9 cellular contexts compared by ENCODE assay signal in the genomic region with DNA sequence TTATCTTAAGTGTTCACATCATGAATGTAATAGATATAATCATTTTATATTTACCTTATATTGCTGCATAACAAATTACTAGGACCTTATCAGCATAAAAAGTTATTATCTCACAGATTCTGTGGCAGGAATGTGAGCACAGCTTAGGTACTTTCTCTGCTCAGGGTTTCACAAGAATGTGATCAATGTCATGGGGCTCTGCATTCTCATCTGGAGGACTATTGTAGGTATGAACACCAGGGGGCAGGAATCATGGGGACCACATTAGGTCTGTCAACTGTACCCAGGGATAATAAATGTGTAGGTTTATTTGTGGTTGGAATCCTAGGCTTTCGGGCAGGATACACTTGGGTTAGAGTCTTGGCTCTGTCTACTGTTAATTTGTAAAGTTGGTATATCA.
DNase-seq lines count a peak whose midpoint lies in the region; ATAC-seq and TF ChIP-seq lines count a peak whose summit lies in the region.
"Had no signal": no experiment of that assay in that cellular context is flagged by ENCODE, and none has a peak within 500 bp of the region (broad histone marks: within the 10 kb centered on the region; RNA-seq: fewer than 3 reads in every experiment).

No MANE protein-coding gene starts in this region.

- intact Hi-C loops in PC-3 (cut with micrococcal nuclease) (no loop called here), prostate gland (cut with DNase I) (no loop called here)

- H3K9me3 ChIP-seq in PC-3 (ENCODE audit: low read length) (no peaks in the 10 kb centered on the region), liver (ENCODE audit: control insufficient read depth in 4 of 4, low read length in 3 of 4) (no peaks in the 10 kb centered on the region), prostate gland (no peaks in the 10 kb centered on the region)

- TF ChIP-seq CTCF in PC-3 (conservative IDR thresholded peaks at IDR 0.05; ENCODE audit: low read depth, low read length) (peak; percentile 17; the same call in 1 of the 2 replicates), liver (IDR thresholded peaks at IDR 0.05; ENCODE audit: low read depth, low read length, missing input control) (peak; percentile 8), prostate gland (IDR thresholded peaks at IDR 0.05) (no peak)

- peak; percentile 5 for DNase-seq in PC-3
- no peak for DNase-seq in prostate gland (ENCODE audit: low spot score)
- DNase-seq in NCI-H1694 treated with DMSO at 0.1 percent for 48 hours (lab: John Stamatoyannopoulos, UW) = no peak
- no peak for DNase-seq in substantia nigra (lab: John Stamatoyannopoulos, UW)
- DNase-seq: amniotic stem cell had no signal

- no peaks in the 10 kb centered on the region for H3K36me3 ChIP-seq in PC-3 (ENCODE audit: low read depth, low read length)
- H3K36me3 ChIP-seq in liver (ENCODE audit: control insufficient read depth in 4 of 4, insufficient read depth in 3 of 4, low read depth in 1 of 4, low read length in 3 of 4) = no peaks in the 10 kb centered on the region
- H3K36me3 ChIP-seq in prostate gland = no peaks in the 10 kb centered on the region

- POLR2A ChIA-PET in PC-3 (lab: Charles Lee; ENCODE audit: unreplicated experiment) = no interaction called here

- H3K4me3 ChIP-seq in PC-3 (ENCODE audit: low read length) = no peak overlapping the region
- H3K4me3 ChIP-seq in liver (ENCODE audit: low read depth in 1 of 3, low read length in 3 of 3) = no peak overlapping the region
- H3K4me3 ChIP-seq in prostate gland = no peak overlapping the region

- no peaks in the 10 kb centered on the region for H3K79me2 ChIP-seq in PC-3 (ENCODE audit: low read length)

- BruUV-seq in PC-3 (replicated peaks; lab: Mats Ljungman, UMichigan) = no TSS peak

- no peak for TF ChIP-seq POLR2A in prostate gland (IDR thresholded peaks at IDR 0.05)

- no peak overlapping the region for H3K27ac ChIP-seq in PC-3 (ENCODE audit: low read length)
- H3K27ac ChIP-seq in liver (ENCODE audit: low read depth in 1 of 2, low read length in 2 of 2) = no peak overlapping the region
- H3K27ac ChIP-seq in prostate gland = no peak overlapping the region
- H3K27ac ChIP-seq in substantia nigra (ENCODE audit: low read depth, low read length, poor library complexity, severe bottlenecking) = no peak overlapping the region

- no peaks in the 10 kb centered on the region for H3K27me3 ChIP-seq in PC-3 (ENCODE audit: low read length)
- H3K27me3 ChIP-seq in liver (ENCODE audit: control insufficient read depth in 4 of 4, insufficient read depth in 4 of 4, low read length in 3 of 4) = no peaks in the 10 kb centered on the region
- H3K27me3 ChIP-seq in prostate gland (replicated peaks; ENCODE audit: insufficient read depth) = no peaks in the 10 kb centered on the region

- H2AFZ ChIP-seq in PC-3 (ENCODE audit: low read length) = no peak overlapping the region

- ATAC-seq in GM18502 (IDR thresholded peaks at IDR 0.05; ENCODE audit: poor library complexity, unreplicated experiment) = peak; percentile 60
- peak; percentile 49 for ATAC-seq in HG03025 (IDR thresholded peaks at IDR 0.05; ENCODE audit: low FRiP score, unreplicated experiment)
- no peak for ATAC-seq in PC-3
- ATAC-seq in HG02852 (IDR thresholded peaks at IDR 0.05; ENCODE audit: unreplicated experiment) = no peak

- no peaks in the 10 kb centered on the region for H3K4me1 ChIP-seq in PC-3 (ENCODE audit: insufficient read depth, low read length)
- no peaks in the 10 kb centered on the region for H3K4me1 ChIP-seq in liver (ENCODE audit: control insufficient read depth in 4 of 4, insufficient read depth in 4 of 4, low read length in 3 of 4)
- no peaks in the 10 kb centered on the region for H3K4me1 ChIP-seq in prostate gland (replicated peaks)

- WGBS in liver = 86% methylated on average over 1 of the region's 1 CpG
- WGBS in prostate gland = 100% methylated on average over 1 of the region's 1 CpG

- no peaks in the 10 kb centered on the region for H4K20me1 ChIP-seq in PC-3 (ENCODE audit: low read length)

- peak in 1 of 2 donors; percentile 20 for TF ChIP-seq RAD21 in liver (IDR thresholded peaks at IDR 0.05)

- H3K4me2 ChIP-seq in PC-3 (ENCODE audit: low read length) = no peak overlapping the region

- no peaks in the 10 kb centered on the region for H3K9me2 ChIP-seq in PC-3 (replicated peaks; ENCODE audit: low read length)

- CTCF ChIA-PET in PC-3 (lab: Charles Lee) = no interaction called here

- H3F3A ChIP-seq in PC-3 (ENCODE audit: low read length, unreplicated experiment) = no peaks in the 10 kb centered on the region

- H3K9ac ChIP-seq in PC-3 (ENCODE audit: low read length) (no peak overlapping the region), liver (ENCODE audit: low read depth in 1 of 2, low read length in 2 of 2) (no peak overlapping the region)

TF ChIP-seq in liver, 16 proteins besides CTCF, POLR2A, EP300 and RAD21:
- no peak for TF ChIP-seq GABPA (IDR thresholded peaks at IDR 0.05 in 1 of 2, conservative IDR thresholded peaks at IDR 0.05 in 1 of 2)
- TF ChIP-seq, protein P1, sequence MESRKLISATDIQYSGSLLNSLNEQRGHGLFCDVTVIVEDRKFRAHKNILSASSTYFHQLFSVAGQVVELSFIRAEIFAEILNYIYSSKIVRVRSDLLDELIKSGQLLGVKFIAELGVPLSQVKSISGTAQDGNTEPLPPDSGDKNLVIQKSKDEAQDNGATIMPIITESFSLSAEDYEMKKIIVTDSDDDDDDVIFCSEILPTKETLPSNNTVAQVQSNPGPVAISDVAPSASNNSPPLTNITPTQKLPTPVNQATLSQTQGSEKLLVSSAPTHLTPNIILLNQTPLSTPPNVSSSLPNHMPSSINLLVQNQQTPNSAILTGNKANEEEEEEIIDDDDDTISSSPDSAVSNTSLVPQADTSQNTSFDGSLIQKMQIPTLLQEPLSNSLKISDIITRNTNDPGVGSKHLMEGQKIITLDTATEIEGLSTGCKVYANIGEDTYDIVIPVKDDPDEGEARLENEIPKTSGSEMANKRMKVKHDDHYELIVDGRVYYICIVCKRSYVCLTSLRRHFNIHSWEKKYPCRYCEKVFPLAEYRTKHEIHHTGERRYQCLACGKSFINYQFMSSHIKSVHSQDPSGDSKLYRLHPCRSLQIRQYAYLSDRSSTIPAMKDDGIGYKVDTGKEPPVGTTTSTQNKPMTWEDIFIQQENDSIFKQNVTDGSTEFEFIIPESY (IDR thresholded peaks at IDR 0.05) = no peak
- no peak for TF ChIP-seq SP1 (IDR thresholded peaks at IDR 0.05)
- TF ChIP-seq, protein P2, sequence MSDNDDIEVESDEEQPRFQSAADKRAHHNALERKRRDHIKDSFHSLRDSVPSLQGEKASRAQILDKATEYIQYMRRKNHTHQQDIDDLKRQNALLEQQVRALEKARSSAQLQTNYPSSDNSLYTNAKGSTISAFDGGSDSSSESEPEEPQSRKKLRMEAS (IDR thresholded peaks at IDR 0.05) = no peak
- no peak for TF ChIP-seq YY1 (IDR thresholded peaks at IDR 0.05)
- TF ChIP-seq FOXA2 (IDR thresholded peaks at IDR 0.05) = no peak
- TF ChIP-seq EGR1 (IDR thresholded peaks at IDR 0.05; ENCODE audit: low read depth in 2 of 2) = no peak
- TF ChIP-seq, protein P3, sequence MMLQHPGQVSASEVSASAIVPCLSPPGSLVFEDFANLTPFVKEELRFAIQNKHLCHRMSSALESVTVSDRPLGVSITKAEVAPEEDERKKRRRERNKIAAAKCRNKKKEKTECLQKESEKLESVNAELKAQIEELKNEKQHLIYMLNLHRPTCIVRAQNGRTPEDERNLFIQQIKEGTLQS (IDR thresholded peaks at IDR 0.05) = no peak
- no peak for TF ChIP-seq HNF4G (IDR thresholded peaks at IDR 0.05)
- TF ChIP-seq HNF4A (conservative IDR thresholded peaks at IDR 0.05) = no peak
- TF ChIP-seq JUND (IDR thresholded peaks at IDR 0.05) = no peak

Comparison
In these comparisons a context has a peak if more than half of its experiments do, and no peak if none do; other contexts are left out.
1. ATAC-seq: peak in GM18502 (single experiment) and HG03025 (single experiment); none in PC-3 (single experiment) and HG02852 (single experiment).
2. CTCF ChIP-seq: peak in PC-3 (single experiment) and liver (single experiment); none in prostate gland (0 of 4).